ENCODE assay signal across 3 cellular contexts in the genomic region with DNA sequence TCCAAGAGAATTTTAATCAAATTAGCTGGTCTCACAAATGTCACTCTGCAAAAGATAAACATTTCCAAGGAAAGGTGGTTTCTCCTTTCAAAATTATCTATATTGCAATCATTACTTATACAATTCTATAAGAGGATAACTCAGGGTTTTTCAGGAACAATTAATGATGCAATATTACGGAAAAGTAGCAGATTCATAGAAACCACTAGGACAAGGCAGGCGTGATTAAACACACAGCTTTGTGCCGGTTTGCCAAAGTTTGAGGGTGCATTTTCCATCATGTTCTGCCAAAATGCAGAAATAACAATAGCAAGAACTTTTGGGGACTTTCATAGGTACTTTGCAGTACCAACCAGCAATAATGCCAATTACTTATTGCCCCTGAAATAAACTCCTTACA.
TF ChIP-seq lines count a peak whose summit lies in the region.

No MANE protein-coding gene starts in this region.

TF ChIP-seq in HepG2, 621 proteins besides CTCF, POLR2A, EP300 and RAD21:
- TF ChIP-seq ATF7 (IDR thresholded peaks at IDR 0.05) (peak; percentile 50), ATF7 (CRISPR knock-in tag; IDR thresholded peaks at IDR 0.05) (no peak), ZNF761 (CRISPR knock-in tag; conservative IDR thresholded peaks at IDR 0.05) (no peak)

TF ChIP-seq in GM12878, 131 proteins besides CTCF, POLR2A, EP300 and RAD21:
- no peak for TF ChIP-seq BHLHE40 (IDR thresholded peaks at IDR 0.05; ENCODE audit: borderline replicate concordance in 1 of 2, low read depth in 2 of 2, low read length in 1 of 2)
- no peak for TF ChIP-seq SMARCA5 (IDR thresholded peaks at IDR 0.05)
- no peak for TF ChIP-seq SKIL (IDR thresholded peaks at IDR 0.05; ENCODE audit: low read depth, poor library complexity, severe bottlenecking)
- TF ChIP-seq SP1 (IDR thresholded peaks at IDR 0.05; ENCODE audit: low read depth, low read length): no peak
- no peak for TF ChIP-seq SREBF1 (IDR thresholded peaks at IDR 0.05; ENCODE audit: low read length)
- TF ChIP-seq GABPA (IDR thresholded peaks at IDR 0.05; ENCODE audit: low read depth): no peak
- TF ChIP-seq NKRF (conservative IDR thresholded peaks at IDR 0.05): no peak
- no peak for TF ChIP-seq ZNF274 (IDR thresholded peaks at IDR 0.05; ENCODE audit: insufficient read depth, insufficient read length)
- no peak for TF ChIP-seq PML (IDR thresholded peaks at IDR 0.05; ENCODE audit: low read length)
- TF ChIP-seq, protein P1, sequence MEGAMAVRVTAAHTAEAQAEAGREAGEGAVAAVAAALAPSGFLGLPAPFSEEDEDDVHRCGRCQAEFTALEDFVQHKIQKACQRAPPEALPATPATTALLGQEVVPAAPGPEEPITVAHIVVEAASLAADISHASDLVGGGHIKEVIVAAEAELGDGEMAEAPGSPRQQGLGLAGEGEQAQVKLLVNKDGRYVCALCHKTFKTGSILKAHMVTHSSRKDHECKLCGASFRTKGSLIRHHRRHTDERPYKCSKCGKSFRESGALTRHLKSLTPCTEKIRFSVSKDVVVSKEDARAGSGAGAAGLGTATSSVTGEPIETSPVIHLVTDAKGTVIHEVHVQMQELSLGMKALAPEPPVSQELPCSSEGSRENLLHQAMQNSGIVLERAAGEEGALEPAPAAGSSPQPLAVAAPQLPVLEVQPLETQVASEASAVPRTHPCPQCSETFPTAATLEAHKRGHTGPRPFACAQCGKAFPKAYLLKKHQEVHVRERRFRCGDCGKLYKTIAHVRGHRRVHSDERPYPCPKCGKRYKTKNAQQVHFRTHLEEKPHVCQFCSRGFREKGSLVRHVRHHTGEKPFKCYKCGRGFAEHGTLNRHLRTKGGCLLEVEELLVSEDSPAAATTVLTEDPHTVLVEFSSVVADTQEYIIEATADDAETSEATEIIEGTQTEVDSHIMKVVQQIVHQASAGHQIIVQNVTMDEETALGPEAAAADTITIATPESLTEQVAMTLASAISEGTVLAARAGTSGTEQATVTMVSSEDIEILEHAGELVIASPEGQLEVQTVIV (IDR thresholded peaks at IDR 0.05; ENCODE audit: borderline replicate concordance, partially characterized antibody): no peak
- no peak for TF ChIP-seq HDGF (IDR thresholded peaks at IDR 0.05)
- TF ChIP-seq GATAD2B (conservative IDR thresholded peaks at IDR 0.05; ENCODE audit: low read depth): no peak
- no peak for TF ChIP-seq BACH1 (IDR thresholded peaks at IDR 0.05; ENCODE audit: borderline replicate concordance)
- TF ChIP-seq ZZZ3 (IDR thresholded peaks at IDR 0.05; ENCODE audit: control insufficient read depth, insufficient read length, low read depth): no peak
- TF ChIP-seq RELA (IDR thresholded peaks at IDR 0.05; ENCODE audit: borderline replicate concordance, partially characterized antibody): no peak
- no peak for TF ChIP-seq POLR2AphosphoS5 (IDR thresholded peaks at IDR 0.05; ENCODE audit: low read length)

TF ChIP-seq in GM23338, 12 proteins besides CTCF, POLR2A, EP300 and RAD21:
- TF ChIP-seq NANOG (IDR thresholded peaks at IDR 0.05; ENCODE audit: borderline replicate concordance) (no peak), ZNF462 (CRISPR knock-in tag; IDR thresholded peaks at IDR 0.05) (no peak), ZNF331 (CRISPR knock-in tag; IDR thresholded peaks at IDR 0.05; ENCODE audit: low read depth) (no peak), EZH2 (IDR thresholded peaks at IDR 0.05; ENCODE audit: low read depth, unreplicated experiment) (no peak), ZNF114 (CRISPR knock-in tag; IDR thresholded peaks at IDR 0.05) (no peak), JUNB (IDR thresholded peaks at IDR 0.05; ENCODE audit: unreplicated experiment) (no peak), EZH2phosphoT487 (IDR thresholded peaks at IDR 0.05; ENCODE audit: unreplicated experiment) (no peak), STAT1 (IDR thresholded peaks at IDR 0.05; ENCODE audit: unreplicated experiment) (no peak), CREB1 (CRISPR knock-in tag; IDR thresholded peaks at IDR 0.05; ENCODE audit: low read depth) (no peak), POLR2AphosphoS5 (IDR thresholded peaks at IDR 0.05; ENCODE audit: low read depth) (no peak)
- TF ChIP-seq, protein P2, sequence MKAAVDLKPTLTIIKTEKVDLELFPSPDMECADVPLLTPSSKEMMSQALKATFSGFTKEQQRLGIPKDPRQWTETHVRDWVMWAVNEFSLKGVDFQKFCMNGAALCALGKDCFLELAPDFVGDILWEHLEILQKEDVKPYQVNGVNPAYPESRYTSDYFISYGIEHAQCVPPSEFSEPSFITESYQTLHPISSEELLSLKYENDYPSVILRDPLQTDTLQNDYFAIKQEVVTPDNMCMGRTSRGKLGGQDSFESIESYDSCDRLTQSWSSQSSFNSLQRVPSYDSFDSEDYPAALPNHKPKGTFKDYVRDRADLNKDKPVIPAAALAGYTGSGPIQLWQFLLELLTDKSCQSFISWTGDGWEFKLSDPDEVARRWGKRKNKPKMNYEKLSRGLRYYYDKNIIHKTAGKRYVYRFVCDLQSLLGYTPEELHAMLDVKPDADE (IDR thresholded peaks at IDR 0.05): no peak
- TF ChIP-seq, protein P3, sequence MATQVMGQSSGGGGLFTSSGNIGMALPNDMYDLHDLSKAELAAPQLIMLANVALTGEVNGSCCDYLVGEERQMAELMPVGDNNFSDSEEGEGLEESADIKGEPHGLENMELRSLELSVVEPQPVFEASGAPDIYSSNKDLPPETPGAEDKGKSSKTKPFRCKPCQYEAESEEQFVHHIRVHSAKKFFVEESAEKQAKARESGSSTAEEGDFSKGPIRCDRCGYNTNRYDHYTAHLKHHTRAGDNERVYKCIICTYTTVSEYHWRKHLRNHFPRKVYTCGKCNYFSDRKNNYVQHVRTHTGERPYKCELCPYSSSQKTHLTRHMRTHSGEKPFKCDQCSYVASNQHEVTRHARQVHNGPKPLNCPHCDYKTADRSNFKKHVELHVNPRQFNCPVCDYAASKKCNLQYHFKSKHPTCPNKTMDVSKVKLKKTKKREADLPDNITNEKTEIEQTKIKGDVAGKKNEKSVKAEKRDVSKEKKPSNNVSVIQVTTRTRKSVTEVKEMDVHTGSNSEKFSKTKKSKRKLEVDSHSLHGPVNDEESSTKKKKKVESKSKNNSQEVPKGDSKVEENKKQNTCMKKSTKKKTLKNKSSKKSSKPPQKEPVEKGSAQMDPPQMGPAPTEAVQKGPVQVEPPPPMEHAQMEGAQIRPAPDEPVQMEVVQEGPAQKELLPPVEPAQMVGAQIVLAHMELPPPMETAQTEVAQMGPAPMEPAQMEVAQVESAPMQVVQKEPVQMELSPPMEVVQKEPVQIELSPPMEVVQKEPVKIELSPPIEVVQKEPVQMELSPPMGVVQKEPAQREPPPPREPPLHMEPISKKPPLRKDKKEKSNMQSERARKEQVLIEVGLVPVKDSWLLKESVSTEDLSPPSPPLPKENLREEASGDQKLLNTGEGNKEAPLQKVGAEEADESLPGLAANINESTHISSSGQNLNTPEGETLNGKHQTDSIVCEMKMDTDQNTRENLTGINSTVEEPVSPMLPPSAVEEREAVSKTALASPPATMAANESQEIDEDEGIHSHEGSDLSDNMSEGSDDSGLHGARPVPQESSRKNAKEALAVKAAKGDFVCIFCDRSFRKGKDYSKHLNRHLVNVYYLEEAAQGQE (IDR thresholded peaks at IDR 0.05; ENCODE audit: unreplicated experiment): no peak
